10 cellular contexts compared by ENCODE assay signal in genomic region chr12:48678561-48679185, GRCh38. TPM values are rescaled to one million over a fixed set of nuclear protein-coding genes. Genes with fewer than 3 reads are reported as not detected.
DNase-seq lines count a peak whose midpoint lies in the region; ATAC-seq, FAIRE-seq and TF ChIP-seq lines count a peak whose summit lies in the region.
"Had no signal": no experiment of that assay in that cellular context is flagged by ENCODE, and none has a peak within 500 bp of the region (broad histone marks: within the 10 kb centered on the region; RNA-seq: fewer than 3 reads in every experiment).

No MANE protein-coding gene starts in this region.

- H2AFZ ChIP-seq in Karpas-422 (ENCODE audit: low read length), result no peak overlapping the region
- no peak overlapping the region for H2AFZ ChIP-seq in GM12878 (ENCODE audit: control insufficient read depth, low read depth, low read length)

- no peak overlapping the region for H3K27ac ChIP-seq in CD4-positive, alpha-beta memory T cell (ENCODE audit: low read depth, low read length)
- H3K27ac ChIP-seq in Karpas-422 (ENCODE audit: low read length), result no peak overlapping the region
- peak overlapping the region; percentile 4; the same call in 1 of the 2 replicates for H3K27ac ChIP-seq in GM12878 (ENCODE audit: control insufficient read depth, insufficient read depth)

- SMC1A ChIA-PET in GM12878 (lab: Charles Lee; ENCODE audit: uncharacterized antibody, unreplicated experiment), result interaction anchor here (0.6 to 1.7 kb wide), 6 partner anchors 13 to 503 kb away, joined by 3 to 4 read pairs (median 4); no protein-coding TSS in a partner anchor

- H3K79me2 ChIP-seq in Karpas-422 (ENCODE audit: low read length) (peaks cover 79% of the 10 kb centered on the region), GM12878 (ENCODE audit: control insufficient read depth, insufficient read depth, low read length) (peaks cover 65% of the 10 kb centered on the region)

- H3K4me1 Mint-ChIP-seq in CD4-positive, alpha-beta memory T cell, result peaks cover 40 to 67% (median 52%) of the 10 kb centered on the region in 4 donors
- peaks cover 44% of the 10 kb centered on the region for H3K4me1 Mint-ChIP-seq in nephron progenitor cell

- H3K4me3 Mint-ChIP-seq in CD4-positive, alpha-beta memory T cell, result peak overlapping the region; percentile 70 to 98 (median 79)
- H3K4me3 Mint-ChIP-seq in nephron progenitor cell, result peak overlapping the region; percentile 98

- intact Hi-C loops in CD4-positive, alpha-beta memory T cell (cut with micrococcal nuclease), result no loop called here
- intact Hi-C loops in GM12878 (cut with micrococcal nuclease; ENCODE audit: unreplicated experiment), result loop anchor here (10.0 kb wide), 1 partner anchor 116 kb away; no protein-coding TSS in a partner anchor

- H4K20me1 ChIP-seq in Karpas-422 (ENCODE audit: insufficient read depth, low read depth, low read length), result peaks cover 33% of the 10 kb centered on the region
- H4K20me1 ChIP-seq in GM12878 (ENCODE audit: control insufficient read depth, insufficient read depth), result no peaks in the 10 kb centered on the region

- POLR2A ChIA-PET in CD4-positive, alpha-beta memory T cell (lab: Charles Lee; ENCODE audit: partially characterized antibody), result interaction anchor here (1.5 kb wide), 1 partner anchor 11 kb away, joined by 3 read pairs; no protein-coding TSS in a partner anchor
- POLR2A ChIA-PET in GM12878 (lab: Charles Lee), result interaction anchor here (0.7 to 1.2 kb wide), 3 partner anchors 11 to 37 kb away, joined by 3 to 4 read pairs (median 3); no protein-coding TSS in a partner anchor

- no peaks in the 10 kb centered on the region for H3K9me3 ChIP-seq in CD4-positive, alpha-beta memory T cell (ENCODE audit: control insufficient read depth in 1 of 2, low read length in 2 of 2)
- H3K9me3 ChIP-seq in Karpas-422 (ENCODE audit: low read length) (no peaks in the 10 kb centered on the region), GM12878 (replicated peaks; ENCODE audit: control insufficient read depth, insufficient read depth, low read length) (no peaks in the 10 kb centered on the region)

- TF ChIP-seq RAD21 in GM12878 (IDR thresholded peaks at IDR 0.05; ENCODE audit: insufficient read depth, low read depth, low read length), result no peak

- no peak overlapping the region for H3K4me3 ChIP-seq in CD4-positive, alpha-beta memory T cell (ENCODE audit: low read length in 2 of 2)
- 0 out of 2 replicates have a peak overlapping the region, but pooled peaks have one; percentile 10 for H3K4me3 ChIP-seq in Karpas-422 (ENCODE audit: low read length)
- peak overlapping the region; percentile 90 for H3K4me3 ChIP-seq in GM12878
- no peak overlapping the region for H3K4me3 ChIP-seq in foreskin fibroblast (ENCODE audit: low read depth in 1 of 2, low read length in 2 of 2)

- FAIRE-seq in GM12878 (lab: Jason Lieb, UNC) (no peak), H54 (lab: Jason Lieb, UNC) (no peak)

- TF ChIP-seq CTCF in GM12878 (IDR thresholded peaks at IDR 0.05 in 2 of 3, conservative IDR thresholded peaks at IDR 0.05 in 1 of 3; ENCODE audit: control insufficient read depth in 2 of 3, extremely low read depth in 1 of 3, insufficient read depth in 1 of 3, low read depth in 3 of 3, low read length in 3 of 3) (no peak), nephron progenitor cell (IDR thresholded peaks at IDR 0.05) (no peak), foreskin fibroblast (IDR thresholded peaks at IDR 0.05; ENCODE audit: low read depth, low read length) (no peak)

- H3K9me3 Mint-ChIP-seq in CD4-positive, alpha-beta memory T cell, result no peaks in the 10 kb centered on the region
- no peaks in the 10 kb centered on the region for H3K9me3 Mint-ChIP-seq in nephron progenitor cell

- H3K9me2 ChIP-seq in Karpas-422 (replicated peaks; ENCODE audit: insufficient read depth, low read length), result no peaks in the 10 kb centered on the region

- peaks cover 57% of the 10 kb centered on the region for H3K4me1 ChIP-seq in CD4-positive, alpha-beta memory T cell (ENCODE audit: insufficient read depth, low read length)
- peaks cover 34% of the 10 kb centered on the region for H3K4me1 ChIP-seq in Karpas-422 (ENCODE audit: low read length)
- peaks cover 5% of the 10 kb centered on the region for H3K4me1 ChIP-seq in GM12878 (ENCODE audit: control insufficient read depth, insufficient read depth, low read length)

- CTCF ChIA-PET in CD4-positive, alpha-beta memory T cell (lab: Charles Lee; ENCODE audit: partially characterized antibody), result no interaction called here
- CTCF ChIA-PET in GM12878 (lab: Yijun Ruan, JAX), result interaction anchor here (1.1 to 1.5 kb wide), 2 partner anchors 32 to 37 kb away, joined by 3 read pairs; no protein-coding TSS in a partner anchor

- H3K4me2 ChIP-seq in Karpas-422 (ENCODE audit: low read depth, low read length, poor library complexity, severe bottlenecking), result peak overlapping the region; percentile 87
- peak overlapping the region; percentile 67 for H3K4me2 ChIP-seq in GM12878 (ENCODE audit: control insufficient read depth, insufficient read depth)

- H3K9ac ChIP-seq in Karpas-422 (ENCODE audit: low read length) (no peak overlapping the region), GM12878 (ENCODE audit: control insufficient read depth, insufficient read depth, low read length) (peak overlapping the region; percentile 34; the same call in 1 of the 2 replicates)

- in situ Hi-C loops in GM12878 (cut with MboI), result no loop called here

- no peak for TF ChIP-seq EP300 in GM12878 (IDR thresholded peaks at IDR 0.05; ENCODE audit: borderline replicate concordance in 1 of 2, control insufficient read depth in 1 of 2, low read depth in 2 of 2, low read length in 2 of 2)

- peaks cover 16 to 62% of the 10 kb centered on the region in 2 donors for H3K36me3 Mint-ChIP-seq in CD4-positive, alpha-beta memory T cell
- peaks cover 57% of the 10 kb centered on the region for H3K36me3 Mint-ChIP-seq in nephron progenitor cell (ENCODE audit: low read depth)

- WGBS in GM12878 (ENCODE audit: insufficient coverage, insufficient replicate concordance, low lambda C conversion rate, missing lambda C conversion rate), result 7% methylated on average over 3 of the region's 3 CpGs

- ATAC-seq in GM12878 (no peak), GM18505 (IDR thresholded peaks at IDR 0.05; ENCODE audit: unreplicated experiment) (no peak)

- H3K27me3 ChIP-seq in CD4-positive, alpha-beta memory T cell (ENCODE audit: insufficient read depth, low read length), result no peaks in the 10 kb centered on the region
- H3K27me3 ChIP-seq in Karpas-422 (ENCODE audit: low read length) (no peaks in the 10 kb centered on the region), GM12878 (replicated peaks in 1 of 2; ENCODE audit: control insufficient read depth in 2 of 2, insufficient read depth in 2 of 2, low read length in 1 of 2) (no peaks in the 10 kb centered on the region)

- RAD21 ChIA-PET in GM12878 (lab: Charles Lee; ENCODE audit: unreplicated experiment), result no interaction called here

- no peaks in the 10 kb centered on the region for H3K27me3 Mint-ChIP-seq in CD4-positive, alpha-beta memory T cell
- no peaks in the 10 kb centered on the region for H3K27me3 Mint-ChIP-seq in nephron progenitor cell (ENCODE audit: low read depth, poor library complexity)

- H3K27ac Mint-ChIP-seq in CD4-positive, alpha-beta memory T cell, result peak overlapping the region in 4 of 7 donors; percentile 39 to 85 (median 64)
- peak overlapping the region; percentile 47 for H3K27ac Mint-ChIP-seq in nephron progenitor cell

- BruUV-seq in GM12878 (replicated peaks; lab: Mats Ljungman, UMichigan), result no TSS peak

- H3K36me3 ChIP-seq in CD4-positive, alpha-beta memory T cell (ENCODE audit: insufficient read depth, low read length), result peaks cover 26% of the 10 kb centered on the region
- H3K36me3 ChIP-seq in Karpas-422 (ENCODE audit: insufficient read depth, low read length) (peaks cover 49% of the 10 kb centered on the region), GM12878 (ENCODE audit: control insufficient read depth in 2 of 2, insufficient read depth in 2 of 2, low read length in 1 of 2) (peaks cover 0 to 7% of the 10 kb centered on the region in 2 experiments)

- no peak for DNase-seq in CD4-positive, alpha-beta memory T cell
- DNase-seq in Karpas-422 (no peak), GM12878 (ENCODE audit: low read depth, low spot score) (no peak), nephron progenitor cell (no peak), foreskin fibroblast (no peak), islet precursor cell (no peak), H54 (ENCODE audit: insufficient read length, low spot score) (no peak)
- DNase-seq: activated gamma-delta T cell treated with Interleukin-2 at 50 U/mL for 16 hours, NCI-H2029 treated with DMSO at 0.1 percent for 48 hours had no signal

- TF ChIP-seq POLR2A in GM12878 (IDR thresholded peaks at IDR 0.05; ENCODE audit: low read depth, low read length) (no peak), H54 (IDR thresholded peaks at IDR 0.05; ENCODE audit: low read depth, low read length) (no peak), GM18505 (IDR thresholded peaks at IDR 0.05; ENCODE audit: borderline replicate concordance, extremely low read depth, insufficient read depth, insufficient read length) (no peak)

RNA-seq across cellular contexts. Expression of gene KANSL2, which starts 3.4 kb away (rescaled TPM):
- total RNA-seq in CD4-positive, alpha-beta memory T cell, result 10 to 100 TPM; 64.4 to 66.8 TPM
- 10 to 100 TPM; 32.7 to 47.4 TPM for polyA plus RNA-seq in CD4-positive, alpha-beta memory T cell
- 33.9 and 56.9 TPM in 2 replicates for total RNA-seq in Karpas-422 (2014; rRNA removed; shearing (Covaris generic); ENCODE audit: low replicate concordance)
- 129 and 134 TPM in 2 replicates for total RNA-seq in GM12878 (2013; cell fraction: nucleolus; rRNA removed)
- total RNA-seq in GM12878 (2014; rRNA removed), result 43.0 and 46.7 TPM in 2 replicates
- total RNA-seq in GM12878 (2014; rRNA removed; fragmentation: Illumina TruSeq; extraction: Trizol), result 38.7 and 39.8 TPM in 2 replicates
- 28.1 and 28.6 TPM in 2 replicates for total RNA-seq in GM12878 (2021)
- 42.7 TPM for polyA plus RNA-seq in GM12878 (2011; ENCODE audit: low read depth)
- polyA plus RNA-seq in GM12878 (2011; rRNA removed), result 52.9 and 54.3 TPM in 2 replicates
- polyA plus RNA-seq in GM12878 (2011; cell fraction: cytosol; rRNA removed), result 50.8 and 56.2 TPM in 2 replicates
- 53.0 and 66.8 TPM in 2 replicates for polyA plus RNA-seq in GM12878 (2011; cell fraction: nucleus; rRNA removed)
- polyA plus RNA-seq in GM12878 (2012), result 20.8 and 26.6 TPM in 2 replicates
- polyA plus RNA-seq in GM12878 (2014; fragmentation: Illumina TruSeq; extraction: Trizol), result 33.7 and 35.3 TPM in 2 replicates
- 10 to 100 TPM; 39.0 to 54.8 TPM for polyA plus RNA-seq in GM12878 (2014; fragmentation: Nextera tagmentation; extraction: Ambion mirVana)
- polyA plus RNA-seq in GM12878 (2014; rRNA removed), result 32.1 and 33.7 TPM in 2 replicates
- 10 to 100 TPM; 42.1 to 42.3 TPM for polyA plus RNA-seq in GM12878 (2016; fragmentation: Nextera tagmentation; extraction: Ambion mirVana)
- polyA minus RNA-seq in GM12878 (2011; rRNA and poly(A)+ RNA removed), result 72.3 and 73.2 TPM in 2 replicates
- polyA minus RNA-seq in GM12878 (2011; cell fraction: cytosol; rRNA and poly(A)+ RNA removed), result 19.9 and 30.7 TPM in 2 replicates
- 72.9 and 105 TPM in 2 replicates for polyA minus RNA-seq in GM12878 (2011; cell fraction: nucleus; rRNA and poly(A)+ RNA removed)

RNA-seq across cellular contexts. Expression of gene CCNT1, which starts 37.8 kb away (rescaled TPM):
- 10 to 100 TPM; 67.0 to 69.5 TPM for total RNA-seq in CD4-positive, alpha-beta memory T cell
- 10 to 100 TPM in 1 of 2 donors, 1 to 10 TPM in 1; 5.8 to 14.0 TPM for polyA plus RNA-seq in CD4-positive, alpha-beta memory T cell
- 39.2 and 40.9 TPM in 2 replicates for total RNA-seq in Karpas-422 (2014; rRNA removed; shearing (Covaris generic); ENCODE audit: low replicate concordance)
- 79.2 and 93.9 TPM in 2 replicates for total RNA-seq in GM12878 (2013; cell fraction: nucleolus; rRNA removed)
- total RNA-seq in GM12878 (2014; rRNA removed) (22.8 and 25.1 TPM in 2 replicates), GM12878 (2014; rRNA removed; fragmentation: Illumina TruSeq; extraction: Trizol) (28.8 and 29.1 TPM in 2 replicates), GM12878 (2021) (36.2 and 37.3 TPM in 2 replicates)
- 11.4 TPM for polyA plus RNA-seq in GM12878 (2011; ENCODE audit: low read depth)
- polyA plus RNA-seq in GM12878 (2011; rRNA removed) (29.1 and 34.2 TPM in 2 replicates), GM12878 (2014; fragmentation: Illumina TruSeq; extraction: Trizol) (23.5 and 26.5 TPM in 2 replicates), GM12878 (2014; fragmentation: Nextera tagmentation; extraction: Ambion mirVana) (1 to 10 TPM; 6.3 to 6.5 TPM), GM12878 (2014; rRNA removed) (13.3 and 17.3 TPM in 2 replicates), GM12878 (2016; fragmentation: Nextera tagmentation; extraction: Ambion mirVana) (10 to 100 TPM in 1 of 2 experiments, 1 to 10 TPM in 1; 9.4 to 10.7 TPM)
- 16.2 and 19.7 TPM in 2 replicates for polyA plus RNA-seq in GM12878 (2011; cell fraction: cytosol; rRNA removed)
- 28.7 and 30.4 TPM in 2 replicates for polyA plus RNA-seq in GM12878 (2011; cell fraction: nucleus; rRNA removed)
- 12.2 and 14.3 TPM in 2 replicates for polyA plus RNA-seq in GM12878 (2012)
- 93.7 and 161 TPM in 2 replicates for polyA minus RNA-seq in GM12878 (2011; rRNA and poly(A)+ RNA removed)
- 21.2 and 23.1 TPM in 2 replicates for polyA minus RNA-seq in GM12878 (2011; cell fraction: cytosol; rRNA and poly(A)+ RNA removed)
- polyA minus RNA-seq in GM12878 (2011; cell fraction: nucleus; rRNA and poly(A)+ RNA removed), result 29.5 and 29.8 TPM in 2 replicates

Comparison
In these comparisons a context has a peak if more than half of its experiments do, and no peak if none do; other contexts are left out.
1. H3K4me3 ChIP-seq: peak in Karpas-422 (single experiment) and GM12878 (single experiment); none in CD4-positive, alpha-beta memory T cell (0 of 2) and foreskin fibroblast (0 of 2).